Comparison of ENCODE assay signal across 19 cellular contexts in genomic region chr2:41828052-41828643, GRCh38.
"Had no signal": no experiment of that assay in that cellular context is flagged by ENCODE, and none has a peak within 500 bp of the region (broad histone marks: within the 10 kb centered on the region; RNA-seq: fewer than 3 reads in every experiment).

No MANE protein-coding gene starts in this region.

- FAIRE-seq: frontal cortex had no signal

- H3K9me3 ChIP-seq: heart left ventricle, neutrophil, suprapubic skin had no signal

- H3K9me3 Mint-ChIP-seq: activated T-helper 17 cell treated with anti-CD3 and anti-CD28 coated beads, Interleukin-2, amount 50 U/mL, for 72 hours; memory B cell; type B pancreatic cell had no signal

- H3K36me3 Mint-ChIP-seq: memory B cell; naive thymus-derived CD8-positive, alpha-beta T cell; type B pancreatic cell had no signal

- DNase-seq: activated CD4-positive, alpha-beta T cell treated with anti-CD3 and anti-CD28 coated beads, Interleukin-2, amount 50 U/mL, for 4 hours; activated CD4-positive, CD25-positive, alpha-beta regulatory T cell treated with anti-CD3 and anti-CD28 coated beads, Interleukin-2, amount 50 U/mL, for 72 hours; activated naive CD4-positive, alpha-beta T cell treated with Interleukin-2 at 50 U/mL for 16 hours; activated T-cell treated with anti-CD3 and anti-CD28 coated beads for 4 hours; anterior cingulate cortex; effector CD8-positive, alpha-beta T cell; heart left ventricle; left ventricle myocardium superior; naive thymus-derived CD8-positive, alpha-beta T cell; stimulated activated CD4-positive, alpha-beta T cell treated with anti-CD3 and anti-CD28 coated beads, Interleukin-4, amount 100 ng/mL, for 24 hours; stimulated activated naive CD4-positive, alpha-beta T cell treated with Interleukin-2 at 50 U/mL for 16 hours; SW 1271 had no signal

- H3K4me3 ChIP-seq: heart left ventricle, skin epidermis, suprapubic skin had no signal

- H3K27ac ChIP-seq: heart left ventricle, neutrophil, skin epidermis, suprapubic skin had no signal

- H3K4me1 ChIP-seq: heart left ventricle, suprapubic skin had no signal

- H3K27ac Mint-ChIP-seq: activated T-helper 17 cell treated with anti-CD3 and anti-CD28 coated beads, Interleukin-2, amount 50 U/mL, for 72 hours; memory B cell; naive thymus-derived CD8-positive, alpha-beta T cell; type B pancreatic cell had no signal

- H3K36me3 ChIP-seq: heart left ventricle, neutrophil, suprapubic skin had no signal

- ATAC-seq: activated T-helper 17 cell treated with anti-CD3 and anti-CD28 coated beads, Interleukin-2, amount 50 U/mL, for 72 hours; heart left ventricle; left ventricle myocardium superior; naive thymus-derived CD8-positive, alpha-beta T cell had no signal

- H3K4me3 Mint-ChIP-seq: activated T-helper 17 cell treated with anti-CD3 and anti-CD28 coated beads, Interleukin-2, amount 50 U/mL, for 72 hours; memory B cell; naive thymus-derived CD8-positive, alpha-beta T cell; type B pancreatic cell had no signal

- H3K4me1 Mint-ChIP-seq: activated T-helper 17 cell treated with anti-CD3 and anti-CD28 coated beads, Interleukin-2, amount 50 U/mL, for 72 hours; naive thymus-derived CD8-positive, alpha-beta T cell had no signal
